8 cellular contexts compared by ENCODE assay signal in genomic region chr7:139360210-139360947, GRCh38. TPM values are rescaled to one million over a fixed set of nuclear protein-coding genes. Genes with fewer than 3 reads are reported as not detected.
DNase-seq lines count a peak whose midpoint lies in the region; ATAC-seq and TF ChIP-seq lines count a peak whose summit lies in the region.

No MANE protein-coding gene starts in this region.

- H3K9ac ChIP-seq in IMR-90 (ENCODE audit: low read depth, low read length), result peak overlapping the region; percentile 96
- peak overlapping the region; percentile 95 for H3K9ac ChIP-seq in OCI-LY3 (ENCODE audit: low read length)

- no peaks in the 10 kb centered on the region for H3K9me3 ChIP-seq in IMR-90 (ENCODE audit: control insufficient read depth, insufficient read depth, low read length)
- H3K9me3 ChIP-seq in OCI-LY3 (ENCODE audit: insufficient read depth, low read length), result no peaks in the 10 kb centered on the region
- H3K9me3 ChIP-seq in mononuclear cell (ENCODE audit: low read depth, low read length), result no peaks in the 10 kb centered on the region

- peak overlapping the region; percentile 95 for H3K23ac ChIP-seq in IMR-90 (ENCODE audit: low read depth, low read length)

- H2BK120ac ChIP-seq in IMR-90 (ENCODE audit: low read depth, low read length), result peak overlapping the region; percentile 7; the same call in 1 of the 2 replicates

- POLR2A ChIA-PET in IMR-90 (lab: Charles Lee; ENCODE audit: unreplicated experiment), result no interaction called here

- peak overlapping the region; percentile 97 for H2AFZ ChIP-seq in IMR-90 (replicated peaks; ENCODE audit: low read length, poor library complexity)
- H2AFZ ChIP-seq in OCI-LY3 (ENCODE audit: low read depth, low read length), result no peak overlapping the region

- H3K79me2 ChIP-seq in OCI-LY3 (ENCODE audit: low read length), result peaks cover 73% of the 10 kb centered on the region

- dilution Hi-C loops in IMR-90 (cut with HindIII; ENCODE audit: low sequenced_read_pairs, unreplicated experiment), result no loop called here

- peak overlapping the region; percentile 86 for H2BK5ac ChIP-seq in IMR-90 (ENCODE audit: low read depth, low read length, poor library complexity, severe bottlenecking)

- peak overlapping the region; percentile 95 for H3K56ac ChIP-seq in IMR-90 (ENCODE audit: extremely low read depth, insufficient read depth, low read length)

- peaks cover 48% of the 10 kb centered on the region for H4K20me1 ChIP-seq in IMR-90 (ENCODE audit: insufficient read depth, low read length)
- H4K20me1 ChIP-seq in OCI-LY3 (ENCODE audit: insufficient read depth, low read length), result peaks cover 44% of the 10 kb centered on the region

- H3K4me3 ChIP-seq in IMR-90 (ENCODE audit: insufficient read depth, low read depth, low read length), result peak overlapping the region; percentile 56
- peak overlapping the region; percentile 98 for H3K4me3 ChIP-seq in OCI-LY3 (ENCODE audit: low read length)
- peak overlapping the region; percentile 56 for H3K4me3 ChIP-seq in epithelial cell of esophagus (ENCODE audit: low read length)
- H3K4me3 ChIP-seq in mononuclear cell (ENCODE audit: low read length), result peak overlapping the region; percentile 77

- peak overlapping the region; percentile 95 for H2AK9ac ChIP-seq in IMR-90 (replicated peaks; ENCODE audit: low read depth, low read length, poor library complexity)

- DNase-seq in DMS114 treated with DMSO at 0.1 percent for 48 hours (lab: John Stamatoyannopoulos, UW; ENCODE audit: unreplicated experiment), result peak; percentile 91
- DNase-seq in IMR-90, result peak; percentile 89
- DNase-seq in activated T-cell treated with anti-CD3 and anti-CD28 coated beads for 4 hours, result peak; percentile 97
- DNase-seq in epithelial cell of esophagus (ENCODE audit: low read depth), result peak; percentile 98
- DNase-seq in stimulated activated CD8-positive, alpha-beta memory T cell treated with anti-CD3 and anti-CD28 coated beads, Interleukin-2, amount 100 ng/mL, for 1 hour (ENCODE audit: low read depth in 2 of 2), result peak; percentile 95 to 96

- H4K8ac ChIP-seq in IMR-90 (ENCODE audit: low read depth in 2 of 2, low read length in 2 of 2), result peak overlapping the region; percentile 92 to 98; a peak in 2 of 4 replicates

- H4K5ac ChIP-seq in IMR-90 (ENCODE audit: low read depth, low read length), result peak overlapping the region; percentile 0; the same call in 1 of the 2 replicates

- H3K36me3 ChIP-seq in IMR-90 (ENCODE audit: control insufficient read depth, insufficient read depth, low read length), result peaks cover 2% of the 10 kb centered on the region
- peaks cover 18% of the 10 kb centered on the region for H3K36me3 ChIP-seq in OCI-LY3 (replicated peaks; ENCODE audit: low read depth, low read length)

- H4K91ac ChIP-seq in IMR-90 (ENCODE audit: insufficient read depth, low read depth, low read length), result peak overlapping the region; percentile 99; the same call in 1 of the 2 replicates

- peaks cover 0 to 27% of the 10 kb centered on the region in 2 experiments; a peak in 3 of 4 replicates for H3K79me1 ChIP-seq in IMR-90 (ENCODE audit: low read depth in 1 of 2, low read length in 2 of 2)

- no peak; the same call in none of the 2 replicates for TF ChIP-seq POLR2A in IMR-90 (IDR thresholded peaks at IDR 0.05; ENCODE audit: low read depth, low read length)

- H3K27ac ChIP-seq in IMR-90 (ENCODE audit: insufficient read depth, low read length), result peak overlapping the region; percentile 96
- H3K27ac ChIP-seq in OCI-LY3 (ENCODE audit: low read length), result peak overlapping the region; percentile 78

- no peak overlapping the region for H2BK15ac ChIP-seq in IMR-90 (ENCODE audit: low read depth, low read length)

- no peaks in the 10 kb centered on the region; the same call in 1 of the 2 replicates for H3K4me1 ChIP-seq in IMR-90 (ENCODE audit: control insufficient read depth, insufficient read depth, low read length)
- peaks cover 20% of the 10 kb centered on the region for H3K4me1 ChIP-seq in OCI-LY3 (ENCODE audit: low read length)
- peaks cover 27% of the 10 kb centered on the region for H3K4me1 ChIP-seq in mononuclear cell (ENCODE audit: insufficient read depth, low read length)

- no peak overlapping the region for H2BK20ac ChIP-seq in IMR-90 (ENCODE audit: low read depth, low read length)

- peaks cover 5% of the 10 kb centered on the region; the same call in 1 of the 2 replicates for H3K9me1 ChIP-seq in IMR-90 (ENCODE audit: insufficient read depth, low read length)

- peak overlapping the region; percentile 96 for H3K4ac ChIP-seq in IMR-90 (ENCODE audit: low read depth, low read length)

- H2AK5ac ChIP-seq in IMR-90 (ENCODE audit: low read depth, low read length), result peak overlapping the region; percentile 99

- intact Hi-C loops in IMR-90 (cut with micrococcal nuclease), result loop anchor here (5.0 kb wide), 2 partner anchors 37 to 52 kb away; no protein-coding TSS in a partner anchor

- TSS peak; percentile 14 for BruUV-seq in IMR-90 (replicated peaks; lab: Mats Ljungman, UMichigan)

- no peak for TF ChIP-seq RAD21 in IMR-90 (IDR thresholded peaks at IDR 0.05; ENCODE audit: low read length)

- whole genome bisulfite sequencing in IMR-90 (ENCODE audit: extremely low coverage in 2 of 2, insufficient read length in 1 of 2), 2 experiments, result no CpG with 5 or more reads among the region's 47 CpGs

- H3K4me2 ChIP-seq in IMR-90 (ENCODE audit: low read depth, low read length) (peak overlapping the region; percentile 84), OCI-LY3 (ENCODE audit: low read length) (peak overlapping the region; percentile 84)

- 0 out of 2 replicates have a peak overlapping the region, but pooled peaks have one; percentile 1 for H3K18ac ChIP-seq in IMR-90 (ENCODE audit: low read depth, low read length)

- TF ChIP-seq CTCF in IMR-90 (conservative IDR thresholded peaks at IDR 0.05; ENCODE audit: low read depth, low read length) (no peak), OCI-LY3 (IDR thresholded peaks at IDR 0.05; ENCODE audit: low read depth, low read length) (no peak), epithelial cell of esophagus (IDR thresholded peaks at IDR 0.05; ENCODE audit: insufficient read depth, low read depth, low read length, missing control alignments) (no peak)

- in situ Hi-C loops in IMR-90 (cut with MboI; ENCODE audit: low sequenced_read_pairs), result no loop called here

- no peaks in the 10 kb centered on the region for H3K27me3 ChIP-seq in IMR-90 (ENCODE audit: control insufficient read depth, insufficient read depth, low read length)
- no peaks in the 10 kb centered on the region for H3K27me3 ChIP-seq in OCI-LY3 (ENCODE audit: low read depth, low read length)
- H3K27me3 ChIP-seq in mononuclear cell (ENCODE audit: insufficient read depth, low read length), result no peaks in the 10 kb centered on the region

- CTCF ChIA-PET in IMR-90 (lab: Yijun Ruan, JAX), result no interaction called here

- peak overlapping the region; percentile 77 for H3K14ac ChIP-seq in IMR-90 (replicated peaks; ENCODE audit: low read depth, low read length)

- peak; percentile 69 for ATAC-seq in GM21528 (IDR thresholded peaks at IDR 0.05; ENCODE audit: low FRiP score, unreplicated experiment)
- peak; percentile 77 for ATAC-seq in IMR-90 (ENCODE audit: low read depth)

TF ChIP-seq in IMR-90, 13 proteins besides CTCF, POLR2A, EP300 and RAD21:
- TF ChIP-seq SMC3 (IDR thresholded peaks at IDR 0.05; ENCODE audit: low read depth, low read length) (no peak), USF2 (IDR thresholded peaks at IDR 0.05; ENCODE audit: low read depth, low read length) (peak; percentile 54; the same call in 1 of the 2 replicates), FOS (IDR thresholded peaks at IDR 0.05; ENCODE audit: low read depth, low read length) (peak; percentile 54; the same call in 1 of the 2 replicates), ELK1 (IDR thresholded peaks at IDR 0.05; ENCODE audit: borderline replicate concordance, low read depth, low read length) (no peak), BHLHE40 (IDR thresholded peaks at IDR 0.05; ENCODE audit: low read depth, low read length) (no peak), RCOR1 (IDR thresholded peaks at IDR 0.05; ENCODE audit: insufficient replicate concordance, low read length) (no peak), MAZ (IDR thresholded peaks at IDR 0.05; ENCODE audit: borderline replicate concordance, low read depth, low read length) (peak; percentile 62; the same call in 1 of the 2 replicates), CEBPB (IDR thresholded peaks at IDR 0.05; ENCODE audit: low read depth, low read length) (no peak), NFE2L2 (IDR thresholded peaks at IDR 0.05; ENCODE audit: low read depth, low read length) (no peak), MXI1 (IDR thresholded peaks at IDR 0.05; ENCODE audit: borderline replicate concordance, low read depth, low read length) (peak; percentile 64; the same call in 1 of the 2 replicates), MAFK (IDR thresholded peaks at IDR 0.05; ENCODE audit: low read depth, low read length) (no peak)
TF ChIP-seq in IMR-90: peak in this region for 4.

RNA-seq across cellular contexts. Expression of gene LUC7L2, which starts 0.7 kb away (rescaled TPM):
- 14.9 and 30.6 TPM in 2 replicates for total RNA-seq in IMR-90 (2012; rRNA removed)
- 31.8 and 45.8 TPM in 2 replicates for polyA plus RNA-seq in IMR-90 (2012; rRNA removed)
- 5.9 and 6.8 TPM in 2 replicates for polyA plus RNA-seq in IMR-90 (2012; cell fraction: cytosol; rRNA removed)
- 33.4 and 106 TPM in 2 replicates for polyA plus RNA-seq in IMR-90 (2012; cell fraction: nucleus; rRNA removed; ENCODE audit: low replicate concordance)
- 105 TPM for total RNA-seq in mononuclear cell

RNA-seq across cellular contexts. Expression of gene FMC1, which starts 19.2 kb away (rescaled TPM):
- total RNA-seq in IMR-90 (2012; rRNA removed) (6.1 and 6.4 TPM in 2 replicates), mononuclear cell (2.2 TPM)
- 11.9 and 12.6 TPM in 2 replicates for polyA plus RNA-seq in IMR-90 (2012; rRNA removed)
- 12.7 and 17.5 TPM in 2 replicates for polyA plus RNA-seq in IMR-90 (2012; cell fraction: cytosol; rRNA removed)
- polyA plus RNA-seq in IMR-90 (2012; cell fraction: nucleus; rRNA removed; ENCODE audit: low replicate concordance), result 3.9 and 5.0 TPM in 2 replicates

Comparison
In these comparisons a context has a peak if more than half of its experiments do, and no peak if none do; other contexts are left out.
1. Peak in every context shown above with its lines: DNase-seq, ATAC-seq, H3K4me3 ChIP-seq and H3K27ac ChIP-seq.